Comparison of ENCODE assay signal across 11 cellular contexts in genomic region chr11:280762-281485, GRCh38. TPM values are rescaled to one million over a fixed set of nuclear protein-coding genes. Genes with fewer than 3 reads are reported as not detected.
DNase-seq lines count a peak whose midpoint lies in the region; ATAC-seq lines count a peak whose summit lies in the region.
"Had no signal": no experiment of that assay in that cellular context is flagged by ENCODE, and none has a peak within 500 bp of the region (broad histone marks: within the 10 kb centered on the region; RNA-seq: fewer than 3 reads in every experiment).

No MANE protein-coding gene starts in this region.

- H3K27me3 ChIP-seq in right cardiac atrium (ENCODE audit: control insufficient read depth, insufficient read depth): no peaks in the 10 kb centered on the region

- 8% methylated on average over 71 of the region's 71 CpGs for WGBS in right cardiac atrium

- no peak overlapping the region for H3K27ac ChIP-seq in right cardiac atrium (ENCODE audit: low read length)
- H3K27ac ChIP-seq: uterus had no signal

- H3K4me3 ChIP-seq in right cardiac atrium (ENCODE audit: low read length): no peak overlapping the region
- H3K4me3 ChIP-seq: uterus had no signal

- intact Hi-C loops in right cardiac atrium (cut with DNase I): no loop called here

- H3K9me3 ChIP-seq in right cardiac atrium (ENCODE audit: control insufficient read depth, low read length): no peaks in the 10 kb centered on the region
- H3K9me3 ChIP-seq: uterus had no signal

- ATAC-seq in right cardiac atrium (no peak), GM21360 (IDR thresholded peaks at IDR 0.05; ENCODE audit: unreplicated experiment) (no peak), HG03095 (IDR thresholded peaks at IDR 0.05; ENCODE audit: unreplicated experiment) (no peak)
- no peak for ATAC-seq in stimulated activated naive CD8-positive, alpha-beta T cell treated with anti-CD3 and anti-CD28 coated beads, Interleukin-15, Interleukin-2, amounts not matched to agents 100 U/mL and 50 U/mL, for 24 hours

- H3K4me1 ChIP-seq in right cardiac atrium (ENCODE audit: control insufficient read depth, insufficient read depth, low read length): no peaks in the 10 kb centered on the region

- DNase-seq in activated CD4-positive, alpha-beta T cell treated with anti-CD3 and anti-CD28 coated beads for 48 hours: peak; percentile 57
- DNase-seq in activated CD4-positive, alpha-beta T cell treated with anti-CD3 and anti-CD28 coated beads, Interleukin-2, amount 50 U/mL, for 1 hour: no peak
- DNase-seq in activated CD8-positive, alpha-beta memory T cell treated with anti-CD3 and anti-CD28 coated beads for 24 hours: peak; percentile 80
- DNase-seq in right cardiac atrium (peak in 2 of 3 donors; percentile 51 to 55), AG20443 (ENCODE audit: low spot score) (no peak)
- peak; percentile 25 for DNase-seq in stimulated activated naive CD8-positive, alpha-beta T cell treated with anti-CD3 and anti-CD28 coated beads, Interleukin-15, Interleukin-2, amounts not matched to agents 100 U/mL and 50 U/mL, for 24 hours

RNA-seq across cellular contexts. Expression of gene NLRP6, which starts 2.7 kb away (rescaled TPM):
- under 1 TPM in 2 of 4 donors, not detected in 2; 0.11 to 0.24 TPM for total RNA-seq in right cardiac atrium
- 0.02 TPM for polyA plus RNA-seq in right cardiac atrium
- total RNA-seq: dermis blood vessel endothelial cell, HT-29 had no signal

RNA-seq across cellular contexts. Expression of gene PGGHG, which starts 8.0 kb away (rescaled TPM):
- 10 to 100 TPM in 3 of 4 donors, 1 to 10 TPM in 1; 9.9 to 15.8 (median 11.9) TPM for total RNA-seq in right cardiac atrium
- 18.7 TPM for polyA plus RNA-seq in right cardiac atrium

RNA-seq across cellular contexts. Expression of gene IFITM5, which starts 18.4 kb away (rescaled TPM):
- not detected for total RNA-seq in right cardiac atrium
- polyA plus RNA-seq in right cardiac atrium: not detected
- total RNA-seq: dermis blood vessel endothelial cell, HT-29, uterus had no signal

RNA-seq across cellular contexts. Expression of gene IFITM2, which starts 26.7 kb away (rescaled TPM):
- 100 to 1,000 TPM; 180 to 290 (median 240) TPM for total RNA-seq in right cardiac atrium
- 393 TPM for polyA plus RNA-seq in right cardiac atrium

RNA-seq across cellular contexts. Expression of gene IFITM1, which starts 32.9 kb away (rescaled TPM):
- total RNA-seq in right cardiac atrium: 100 to 1,000 TPM in 3 of 4 donors, 10 to 100 TPM in 1; 85.0 to 169 (median 116) TPM
- 235 TPM for polyA plus RNA-seq in right cardiac atrium

Comparison
In these comparisons a context has a peak if more than half of its experiments do, and no peak if none do; other contexts are left out.
1. DNase-seq: peak in activated CD4-positive, alpha-beta T cell treated with anti-CD3 and anti-CD28 coated beads for 48 hours (single experiment), activated CD8-positive, alpha-beta memory T cell treated with anti-CD3 and anti-CD28 coated beads for 24 hours (single experiment), right cardiac atrium (2 of 3) and stimulated activated naive CD8-positive, alpha-beta T cell treated with anti-CD3 and anti-CD28 coated beads, Interleukin-15, Interleukin-2, amounts not matched to agents 100 U/mL and 50 U/mL, for 24 hours (single experiment); none in activated CD4-positive, alpha-beta T cell treated with anti-CD3 and anti-CD28 coated beads, Interleukin-2, amount 50 U/mL, for 1 hour (single experiment) and AG20443 (single experiment).